Comparison of ENCODE assay signal across 12 cellular contexts in genomic region chr15:51869074-51869425, GRCh38. TPM values are rescaled to one million over a fixed set of nuclear protein-coding genes. Genes with fewer than 3 reads are reported as not detected.
DNase-seq lines count a peak whose midpoint lies in the region; ATAC-seq and TF ChIP-seq lines count a peak whose summit lies in the region.
"Had no signal": no experiment of that assay in that cellular context is flagged by ENCODE, and none has a peak within 500 bp of the region (broad histone marks: within the 10 kb centered on the region; RNA-seq: fewer than 3 reads in every experiment).

No MANE protein-coding gene starts in this region.

- peaks cover 0 to 35% (median 7%) of the 10 kb centered on the region in 4 donors for H3K36me3 ChIP-seq in transverse colon

- H3K27ac Mint-ChIP-seq in T-helper 17 cell: peak overlapping the region; percentile 32
- peak overlapping the region in 1 of 10 donors; percentile 90 for H3K27ac Mint-ChIP-seq in naive thymus-derived CD8-positive, alpha-beta T cell
- H3K27ac Mint-ChIP-seq: activated T-helper 17 cell treated with anti-CD3 and anti-CD28 coated beads, Interleukin-2, amount 50 U/mL, for 72 hours had no signal

- peak overlapping the region in 2 of 4 donors; percentile 3 to 20 for H3K27ac ChIP-seq in transverse colon

- POLR2A ChIA-PET in naive thymus-derived CD8-positive, alpha-beta T cell (lab: Charles Lee): no interaction called here

- no peak for ATAC-seq in T-helper 17 cell
- ATAC-seq in naive thymus-derived CD8-positive, alpha-beta T cell: no peak
- ATAC-seq in GM18861 (IDR thresholded peaks at IDR 0.05; ENCODE audit: unreplicated experiment): no peak
- ATAC-seq: activated T-helper 17 cell treated with anti-CD3 and anti-CD28 coated beads, Interleukin-2, amount 50 U/mL, for 72 hours had no signal

- peak; percentile 31 for DNase-seq in DMS 273 (lab: John Stamatoyannopoulos, UW; ENCODE audit: unreplicated experiment)
- DNase-seq in DMS 273 treated with DMSO at 0.1 percent for 48 hours (lab: John Stamatoyannopoulos, UW): no peak
- DNase-seq in T-helper 17 cell: no peak
- peak; percentile 80 for DNase-seq in fibroblast of peridontal ligament (ENCODE audit: extremely low read depth)
- peak; percentile 67 for DNase-seq in transverse colon
- DNase-seq in COLO668 (lab: John Stamatoyannopoulos, UW; ENCODE audit: unreplicated experiment): no peak
- no peak for DNase-seq in naive thymus-derived CD8-positive, alpha-beta T cell
- DNase-seq: 8988T, dorsolateral prefrontal cortex, NCI-H524 had no signal

- no peak for TF ChIP-seq EP300 in transverse colon (IDR thresholded peaks at IDR 0.05; ENCODE audit: low read depth)

- peaks cover 20% of the 10 kb centered on the region for H3K4me1 Mint-ChIP-seq in T-helper 17 cell
- peaks cover 2 to 22% (median 9%) of the 10 kb centered on the region in 4 donors for H3K4me1 Mint-ChIP-seq in naive thymus-derived CD8-positive, alpha-beta T cell

- H3K4me3 ChIP-seq in transverse colon: no peak overlapping the region
- H3K4me3 ChIP-seq: dorsolateral prefrontal cortex had no signal

- no peaks in the 10 kb centered on the region for H3K27me3 Mint-ChIP-seq in T-helper 17 cell
- no peaks in the 10 kb centered on the region for H3K27me3 Mint-ChIP-seq in naive thymus-derived CD8-positive, alpha-beta T cell
- H3K27me3 Mint-ChIP-seq: activated T-helper 17 cell treated with anti-CD3 and anti-CD28 coated beads, Interleukin-2, amount 50 U/mL, for 72 hours had no signal

- no peaks in the 10 kb centered on the region for H3K27me3 ChIP-seq in transverse colon
- H3K27me3 ChIP-seq: dorsolateral prefrontal cortex had no signal

- no peak for TF ChIP-seq CTCF in transverse colon (IDR thresholded peaks at IDR 0.05)

- in situ Hi-C loops in transverse colon (cut with MboI; ENCODE audit: low pct_ligation_motif_present in 1 of 4, low pct_unique_long_range_greater_than_20kb in 1 of 4, low sequenced_read_pairs in 3 of 4): loop anchor here in 1 of 4 donors (25.0 kb wide), 1 partner anchor 107 kb away; the partner anchor contains the start of gene TMOD2

- no peak for TF ChIP-seq POLR2A in transverse colon (IDR thresholded peaks at IDR 0.05)

- H3K9me3 Mint-ChIP-seq in naive thymus-derived CD8-positive, alpha-beta T cell: no peaks in the 10 kb centered on the region
- H3K9me3 Mint-ChIP-seq: activated T-helper 17 cell treated with anti-CD3 and anti-CD28 coated beads, Interleukin-2, amount 50 U/mL, for 72 hours had no signal

- intact Hi-C loops in transverse colon (cut with DNase I; ENCODE audit: low total_unique reads): no loop called here

- H3K9me3 ChIP-seq in T-helper 17 cell (ENCODE audit: control insufficient read depth, low read length, poor library complexity, severe bottlenecking) (no peaks in the 10 kb centered on the region), transverse colon (no peaks in the 10 kb centered on the region)

- H3K4me3 Mint-ChIP-seq in T-helper 17 cell: no peak overlapping the region
- H3K4me3 Mint-ChIP-seq in naive thymus-derived CD8-positive, alpha-beta T cell: no peak overlapping the region
- H3K4me3 Mint-ChIP-seq: activated T-helper 17 cell treated with anti-CD3 and anti-CD28 coated beads, Interleukin-2, amount 50 U/mL, for 72 hours had no signal

- 28 to 40% methylated on average over 1 to 2 of the region's 2 CpGs for WGBS in transverse colon (ENCODE audit: low coverage in 1 of 2), 2 donors

- peaks cover 0 to 29% (median 10%) of the 10 kb centered on the region in 4 donors for H3K4me1 ChIP-seq in transverse colon

- H3K36me3 Mint-ChIP-seq in T-helper 17 cell (ENCODE audit: low read depth): peaks cover 17% of the 10 kb centered on the region
- peaks cover 10 to 83% (median 40%) of the 10 kb centered on the region in 3 donors for H3K36me3 Mint-ChIP-seq in naive thymus-derived CD8-positive, alpha-beta T cell

RNA-seq across cellular contexts. Expression of gene TMOD3, which starts 39.6 kb away (rescaled TPM):
- total RNA-seq in T-helper 17 cell (10 to 100 TPM; 48.1 to 58.1 TPM), transverse colon (10 to 100 TPM; 18.7 to 65.8 (median 45.3) TPM)
- 10 to 100 TPM; 52.5 to 56.7 TPM for total RNA-seq in naive thymus-derived CD8-positive, alpha-beta T cell
- 10 to 100 TPM; 27.6 to 32.6 (median 28.0) TPM for polyA plus RNA-seq in naive thymus-derived CD8-positive, alpha-beta T cell

Comparison
In these comparisons a context has a peak if more than half of its experiments do, and no peak if none do; other contexts are left out.
1. DNase-seq: peak in DMS 273 (single experiment), fibroblast of peridontal ligament (single experiment) and transverse colon (single experiment); none in DMS 273 treated with DMSO at 0.1 percent for 48 hours (single experiment), T-helper 17 cell (0 of 3), COLO668 (single experiment) and naive thymus-derived CD8-positive, alpha-beta T cell (0 of 10).